18 cellular contexts compared by ENCODE assay signal in genomic region chr12:119202544-119202943, GRCh38. TPM values are rescaled to one million over a fixed set of nuclear protein-coding genes. Genes with fewer than 3 reads are reported as not detected.
"Had no signal": no experiment of that assay in that cellular context is flagged by ENCODE, and none has a peak within 500 bp of the region (broad histone marks: within the 10 kb centered on the region; RNA-seq: fewer than 3 reads in every experiment).

No MANE protein-coding gene starts in this region.

- H3K9me3 ChIP-seq: body of pancreas, neutrophil, tibial nerve, vagina had no signal

- H3K4me3 ChIP-seq: body of pancreas, tibial nerve, vagina had no signal

- ATAC-seq: body of pancreas; foreskin keratinocyte; left colon; stimulated activated naive B cell treated with anti-CD40 and anti-IgM and Interleukin-4, amounts not matched to agents 10 μg/mL and 1 μg/mL and 100 μg/mL, for 72 hours had no signal

- H3K27me3 ChIP-seq: body of pancreas, foreskin keratinocyte, neutrophil, tibial nerve, vagina had no signal

- H3K4me1 ChIP-seq: body of pancreas, foreskin keratinocyte, tibial nerve, vagina had no signal

- H3K27ac ChIP-seq: body of pancreas, foreskin keratinocyte, neutrophil, tibial nerve, vagina had no signal

- H3K36me3 ChIP-seq: neutrophil, tibial nerve, vagina had no signal

- DNase-seq: activated CD4-positive, CD25-positive, alpha-beta regulatory T cell treated with anti-CD3 and anti-CD28 coated beads, Interleukin-2, amount 50 U/mL, for 72 hours; activated naive CD8-positive, alpha-beta T cell treated with anti-CD3 and anti-CD28 coated beads for 36 hours; amygdala; body of pancreas; effector memory CD4-positive, alpha-beta T cell; foreskin keratinocyte; glutamatergic neuron; left colon; retina; stimulated activated CD4-positive, alpha-beta T cell treated with anti-CD3 and anti-CD28 coated beads, Interleukin-15, amount 100 ng/mL, for 24 hours; stimulated activated CD4-positive, alpha-beta T cell treated with anti-CD3 and anti-CD28 coated beads, Interleukin-4, amount 100 ng/mL, for 1 hour; stimulated activated naive B cell treated with anti-CD40 and anti-IgM and Interleukin-4, amounts not matched to agents 10 μg/mL and 1 μg/mL and 100 μg/mL, for 72 hours; T1000 had no signal

RNA-seq across cellular contexts. Expression of gene HSPB8, which starts 23.8 kb away (rescaled TPM):
- total RNA-seq: activated CD8-positive, alpha-beta memory T cell treated with anti-CD3 and anti-CD28 coated beads for 36 hours; activated naive CD8-positive, alpha-beta T cell treated with anti-CD3 and anti-CD28 coated beads for 36 hours; activated T-helper 1 cell treated with anti-CD3 and anti-CD28 coated beads, Interleukin-12 subunit alpha, Interleukin-12 subunit beta, Interleukin-2, Interleukin-4 antibody, amounts not matched to agents 30 ng/mL and 10 ng/mL and 1 ng/mL, durations not matched to agents 14 hours and 24 hours and 36 hours had no signal
